In genomic region chr2:105373344-105373781, GRCh38 we compare ENCODE assay signal across 10 cellular contexts. TPM values are rescaled to one million over a fixed set of nuclear protein-coding genes. Genes with fewer than 3 reads are reported as not detected.
A peak's percentile ranks its signal among the peaks of the same experiment; 100 is the strongest.
DNase-seq lines count a peak whose midpoint lies in the region; ATAC-seq and TF ChIP-seq lines count a peak whose summit lies in the region.
"Had no signal": no experiment of that assay in that cellular context is flagged by ENCODE, and none has a peak within 500 bp of the region (broad histone marks: within the 10 kb centered on the region; RNA-seq: fewer than 3 reads in every experiment).

No MANE protein-coding gene starts in this region.

- H3K4me3 Mint-ChIP-seq in activated CD8-positive, alpha-beta T cell treated with anti-CD3 and anti-CD28 coated beads for 36 hours = no peak overlapping the region
- H3K4me3 Mint-ChIP-seq: stimulated activated memory B cell treated with anti-CD40 and anti-IgM and Interleukin-4, amounts not matched to agents 10 μg/mL and 1 μg/mL and 100 μg/mL, for 72 hours had no signal

- H3K27me3 ChIP-seq in left ventricle myocardium inferior (ENCODE audit: low read depth) (no peaks in the 10 kb centered on the region), tibial nerve (no peaks in the 10 kb centered on the region)

- H3K4me1 ChIP-seq in left ventricle myocardium inferior (peaks cover 94% of the 10 kb centered on the region), tibial nerve (peaks cover 0 to 78% (median 19%) of the 10 kb centered on the region in 4 donors)

- no peak overlapping the region for H3K4me3 ChIP-seq in left ventricle myocardium inferior
- no peak overlapping the region for H3K4me3 ChIP-seq in tibial nerve

- intact Hi-C loops in activated CD8-positive, alpha-beta T cell treated with anti-CD3 and anti-CD28 coated beads for 36 hours (cut with micrococcal nuclease) = no loop called here
- intact Hi-C loops in left ventricle myocardium inferior (cut with micrococcal nuclease) = no loop called here

- no peak for TF ChIP-seq CTCF in activated CD8-positive, alpha-beta T cell treated with anti-CD3 and anti-CD28 coated beads for 36 hours (IDR thresholded peaks at IDR 0.05)
- TF ChIP-seq CTCF in left ventricle myocardium inferior (IDR thresholded peaks at IDR 0.05; ENCODE audit: borderline replicate concordance) = no peak
- TF ChIP-seq CTCF in tibial nerve (IDR thresholded peaks at IDR 0.05) = no peak

- peak in 1 of 2 donors; percentile 63 for TF ChIP-seq EP300 in tibial nerve (IDR thresholded peaks at IDR 0.05)

- H3K27ac Mint-ChIP-seq in activated CD8-positive, alpha-beta T cell treated with anti-CD3 and anti-CD28 coated beads for 36 hours = peak overlapping the region; percentile 17
- H3K27ac Mint-ChIP-seq: stimulated activated memory B cell treated with anti-CD40 and anti-IgM and Interleukin-4, amounts not matched to agents 10 μg/mL and 1 μg/mL and 100 μg/mL, for 72 hours had no signal

- POLR2A ChIA-PET in activated CD8-positive, alpha-beta T cell treated with anti-CD3 and anti-CD28 coated beads for 36 hours (lab: Charles Lee) = no interaction called here

- WGBS in tibial nerve, 2 donors = 50 to 60% methylated on average over 8 to 9 of the region's 9 CpGs

- ATAC-seq in HG02588 (IDR thresholded peaks at IDR 0.05; ENCODE audit: unreplicated experiment) = peak; percentile 7
- ATAC-seq in activated CD8-positive, alpha-beta T cell treated with anti-CD3 and anti-CD28 coated beads for 36 hours = no peak
- ATAC-seq in GM21367 (IDR thresholded peaks at IDR 0.05; ENCODE audit: unreplicated experiment) = no peak
- no peak for ATAC-seq in HG03469 (IDR thresholded peaks at IDR 0.05; ENCODE audit: unreplicated experiment)
- ATAC-seq: stimulated activated memory B cell treated with anti-CD40 and anti-IgM and Interleukin-4, amounts not matched to agents 10 μg/mL and 1 μg/mL and 100 μg/mL, for 72 hours had no signal

- H3K4me1 Mint-ChIP-seq in activated CD8-positive, alpha-beta T cell treated with anti-CD3 and anti-CD28 coated beads for 36 hours (ENCODE audit: low read depth) = peaks cover 6% of the 10 kb centered on the region

- no peak for TF ChIP-seq POLR2A in tibial nerve (IDR thresholded peaks at IDR 0.05)

- CTCF ChIA-PET in activated CD8-positive, alpha-beta T cell treated with anti-CD3 and anti-CD28 coated beads for 36 hours (lab: Charles Lee) = no interaction called here

- H3K27ac ChIP-seq in left ventricle myocardium inferior (replicated peaks) (peak overlapping the region; percentile 85), tibial nerve (peak overlapping the region in 2 of 4 donors; percentile 86 to 87)

- DNase-seq in activated CD8-positive, alpha-beta T cell treated with anti-CD3 and anti-CD28 coated beads for 36 hours = no peak
- DNase-seq in left ventricle myocardium inferior (peak; percentile 69), tibial nerve (ENCODE audit: low spot score in 2 of 2) (peak; percentile 53 to 55), NCI-H2029 (lab: John Stamatoyannopoulos, UW) (no peak)
- DNase-seq: activated CD4-positive, CD25-positive, alpha-beta regulatory T cell; NCI-H69 had no signal

- H3K36me3 ChIP-seq in left ventricle myocardium inferior = peaks cover 36% of the 10 kb centered on the region
- no peaks in the 10 kb centered on the region for H3K36me3 ChIP-seq in tibial nerve

- no peaks in the 10 kb centered on the region for H3K36me3 Mint-ChIP-seq in activated CD8-positive, alpha-beta T cell treated with anti-CD3 and anti-CD28 coated beads for 36 hours (ENCODE audit: low read depth)
- H3K36me3 Mint-ChIP-seq: stimulated activated memory B cell treated with anti-CD40 and anti-IgM and Interleukin-4, amounts not matched to agents 10 μg/mL and 1 μg/mL and 100 μg/mL, for 72 hours had no signal

- H3K9me3 ChIP-seq in left ventricle myocardium inferior (replicated peaks) (no peaks in the 10 kb centered on the region), tibial nerve (no peaks in the 10 kb centered on the region)

- no peaks in the 10 kb centered on the region for H3K9me3 Mint-ChIP-seq in activated CD8-positive, alpha-beta T cell treated with anti-CD3 and anti-CD28 coated beads for 36 hours
- H3K9me3 Mint-ChIP-seq: stimulated activated memory B cell treated with anti-CD40 and anti-IgM and Interleukin-4, amounts not matched to agents 10 μg/mL and 1 μg/mL and 100 μg/mL, for 72 hours had no signal

- H3K27me3 Mint-ChIP-seq in activated CD8-positive, alpha-beta T cell treated with anti-CD3 and anti-CD28 coated beads for 36 hours = no peaks in the 10 kb centered on the region
- H3K27me3 Mint-ChIP-seq: stimulated activated memory B cell treated with anti-CD40 and anti-IgM and Interleukin-4, amounts not matched to agents 10 μg/mL and 1 μg/mL and 100 μg/mL, for 72 hours had no signal

RNA-seq across cellular contexts. Expression of gene FHL2, which starts 25.5 kb away (rescaled TPM):
- total RNA-seq in activated CD8-positive, alpha-beta T cell treated with anti-CD3 and anti-CD28 coated beads for 36 hours = 1 to 10 TPM; 3.3 to 4.4 TPM
- total RNA-seq in left ventricle myocardium inferior (2,742 TPM), tibial nerve (10 to 100 TPM; 53.7 to 99.2 (median 71.6) TPM)

RNA-seq across cellular contexts. Expression of gene C2orf49, which starts 36.0 kb away (rescaled TPM):
- total RNA-seq in activated CD8-positive, alpha-beta T cell treated with anti-CD3 and anti-CD28 coated beads for 36 hours = 10 to 100 TPM; 22.3 to 23.3 TPM
- total RNA-seq in left ventricle myocardium inferior (22.7 TPM), tibial nerve (10 to 100 TPM; 17.1 to 24.0 (median 20.4) TPM)

RNA-seq across cellular contexts. Expression of gene TGFBRAP1, which starts 43.8 kb away (rescaled TPM):
- 10 to 100 TPM; 17.9 to 20.2 TPM for total RNA-seq in activated CD8-positive, alpha-beta T cell treated with anti-CD3 and anti-CD28 coated beads for 36 hours
- 9.7 TPM for total RNA-seq in left ventricle myocardium inferior
- total RNA-seq in tibial nerve = 10 to 100 TPM; 20.9 to 30.8 (median 23.2) TPM

Comparison
In these comparisons a context has a peak if more than half of its experiments do, and no peak if none do; other contexts are left out.
1. DNase-seq: peak in left ventricle myocardium inferior (single experiment) and tibial nerve (2 of 2); none in activated CD8-positive, alpha-beta T cell treated with anti-CD3 and anti-CD28 coated beads for 36 hours (single experiment) and NCI-H2029 (single experiment).
2. RNA of gene FHL2, which starts 25.5 kb away (total RNA-seq): 2,742 TPM in left ventricle myocardium inferior (single experiment); 53.7 to 99.2 TPM in tibial nerve and 3.3 to 4.4 TPM in activated CD8-positive, alpha-beta T cell treated with anti-CD3 and anti-CD28 coated beads for 36 hours; every median in the first group is over 10 times any median in the second.